In genomic region chr2:108786008-108786353, GRCh38 we compare ENCODE assay signal across 8 cellular contexts. TPM values are rescaled to one million over a fixed set of nuclear protein-coding genes. Genes with fewer than 3 reads are reported as not detected.
DNase-seq lines count a peak whose midpoint lies in the region; ATAC-seq and TF ChIP-seq lines count a peak whose summit lies in the region.

No MANE protein-coding gene starts in this region.

- no peaks in the 10 kb centered on the region for H3K9me2 ChIP-seq in OCI-LY7 (ENCODE audit: insufficient read depth, low read length)

- ATAC-seq in HG03139 (IDR thresholded peaks at IDR 0.05; ENCODE audit: unreplicated experiment) (no peak), HG03432 (IDR thresholded peaks at IDR 0.05; ENCODE audit: unreplicated experiment) (no peak)

- H3K27me3 ChIP-seq in GM06990 (replicated peaks; ENCODE audit: control insufficient read depth, insufficient read depth, low read length) (no peaks in the 10 kb centered on the region), endodermal cell (ENCODE audit: control insufficient read depth, insufficient read depth, low read length, poor library complexity, severe bottlenecking) (no peaks in the 10 kb centered on the region), ovary (no peaks in the 10 kb centered on the region)

- POLR2A ChIA-PET in OCI-LY7 (lab: Charles Lee) = interaction anchor here (0.6 to 2.3 kb wide), 3 partner anchors 9 to 101 kb away, joined by 3 to 12 read pairs (median 4); no protein-coding TSS in a partner anchor

- TSS peak; percentile 83 for BruUV-seq in OCI-LY7 (replicated peaks; lab: Mats Ljungman, UMichigan)

- peaks cover 12% of the 10 kb centered on the region for H3K4me1 Mint-ChIP-seq in endodermal cell

- no peaks in the 10 kb centered on the region for H3K9me3 Mint-ChIP-seq in endodermal cell

- WGBS in endodermal cell (ENCODE audit: insufficient coverage in 1 of 2, insufficient read length in 1 of 2), 2 experiments = 0 to 3% methylated on average over 1 of the region's 1 CpG
- WGBS in ovary, 3 donors = 3 to 4% (median 3%) methylated on average over 1 of the region's 1 CpG

- H3K9ac ChIP-seq in endodermal cell (ENCODE audit: extremely low read depth, low read length, poor library complexity, severe bottlenecking) = peak overlapping the region; percentile 93

- no peak for TF ChIP-seq EP300 in ovary (IDR thresholded peaks at IDR 0.05)

- H3K27ac Mint-ChIP-seq in endodermal cell = peak overlapping the region; percentile 95

- intact Hi-C loops in OCI-LY7 (cut with micrococcal nuclease; ENCODE audit: unreplicated experiment) = loop anchor here (5.0 kb wide), 1 partner anchor 164 kb away; no protein-coding TSS in a partner anchor
- intact Hi-C loops in ovary (cut with DNase I) = no loop called here

- no peaks in the 10 kb centered on the region for H3K27me3 Mint-ChIP-seq in endodermal cell (ENCODE audit: insufficient read depth)

- no peaks in the 10 kb centered on the region for H4K20me1 ChIP-seq in OCI-LY7 (ENCODE audit: insufficient read depth, low read length)

- TF ChIP-seq POLR2A in ovary (IDR thresholded peaks at IDR 0.05) = no peak

- peaks cover 4% of the 10 kb centered on the region; the same call in 1 of the 2 replicates for H3K36me3 ChIP-seq in GM06990 (ENCODE audit: control insufficient read depth, insufficient read depth, low read length)
- peaks cover 63% of the 10 kb centered on the region for H3K36me3 ChIP-seq in OCI-LY7 (ENCODE audit: insufficient read depth, low read length)
- peaks cover 63% of the 10 kb centered on the region for H3K36me3 ChIP-seq in endodermal cell (ENCODE audit: control insufficient read depth, insufficient read depth, low read length)
- H3K36me3 ChIP-seq in ovary = no peaks in the 10 kb centered on the region

- DNase-seq in GM06990 (ENCODE audit: extremely low read depth, insufficient read length) (no peak), OCI-LY7 (ENCODE audit: low spot score) (no peak), endodermal cell (no peak), ovary (no peak), GDM1 (lab: John Stamatoyannopoulos, UW) (no peak), NCI-H510A (lab: John Stamatoyannopoulos, UW) (no peak)

- TF ChIP-seq CTCF in GM06990 (IDR thresholded peaks at IDR 0.05; ENCODE audit: insufficient read depth, low read length, poor library complexity, severe bottlenecking) = no peak
- TF ChIP-seq CTCF in OCI-LY7 (conservative IDR thresholded peaks at IDR 0.05; ENCODE audit: low read length) = no peak
- no peak for TF ChIP-seq CTCF in endodermal cell (conservative IDR thresholded peaks at IDR 0.05)
- TF ChIP-seq CTCF in ovary (IDR thresholded peaks at IDR 0.05) = no peak

- H3K4me1 ChIP-seq in OCI-LY7 (ENCODE audit: insufficient read depth, low read length, poor library complexity, severe bottlenecking) (peaks cover 8% of the 10 kb centered on the region), endodermal cell (ENCODE audit: control insufficient read depth, insufficient read depth, low read length) (peaks cover 2% of the 10 kb centered on the region), ovary (ENCODE audit: insufficient read depth) (no peaks in the 10 kb centered on the region)

- no peaks in the 10 kb centered on the region for H3K9me3 ChIP-seq in OCI-LY7 (ENCODE audit: low read length)
- no peaks in the 10 kb centered on the region for H3K9me3 ChIP-seq in endodermal cell (ENCODE audit: control insufficient read depth, low read length)
- no peaks in the 10 kb centered on the region for H3K9me3 ChIP-seq in ovary

- CTCF ChIA-PET in OCI-LY7 (lab: Charles Lee; ENCODE audit: unreplicated experiment) = no interaction called here

- H3K27ac ChIP-seq in OCI-LY7 (ENCODE audit: low read depth, low read length, poor library complexity, severe bottlenecking) (peak overlapping the region; percentile 67), endodermal cell (ENCODE audit: low read depth, low read length) (peak overlapping the region; percentile 89), ovary (no peak overlapping the region)

- H3K36me3 Mint-ChIP-seq in endodermal cell (ENCODE audit: low read depth) = peaks cover 37% of the 10 kb centered on the region

- peak overlapping the region; percentile 72 for H3K4me3 Mint-ChIP-seq in endodermal cell

- H3K4me2 ChIP-seq in OCI-LY7 (ENCODE audit: low read length) = peak overlapping the region; percentile 89

- H3K4me3 ChIP-seq in GM06990 (replicated peaks; ENCODE audit: low read depth, low read length) (peak overlapping the region; percentile 79), OCI-LY7 (ENCODE audit: low read depth, low read length, poor library complexity, severe bottlenecking) (peak overlapping the region; percentile 86), endodermal cell (ENCODE audit: low read length) (peak overlapping the region; percentile 91), ovary (peak overlapping the region; percentile 49)

- peaks cover 32% of the 10 kb centered on the region for H3K79me2 ChIP-seq in OCI-LY7 (ENCODE audit: insufficient read depth, low read depth, low read length)

- H2AFZ ChIP-seq in OCI-LY7 (ENCODE audit: low read length) = peak overlapping the region; percentile 37; the same call in 1 of the 2 replicates

RNA-seq across cellular contexts. Expression of gene CCDC138, which starts 0.6 kb away (rescaled TPM):
- 28.1 and 28.9 TPM in 2 replicates for total RNA-seq in OCI-LY7 (2014; rRNA removed; shearing (Covaris generic))
- total RNA-seq in OCI-LY7 (2022) = 21.5 and 25.1 TPM in 2 replicates
- total RNA-seq in endodermal cell = 10 to 100 TPM; 29.7 to 30.2 TPM
- 30.9 TPM for polyA plus RNA-seq in endodermal cell (2013, experiment 1 of 2)
- 30.6 TPM for polyA plus RNA-seq in endodermal cell (2013, experiment 2 of 2)
- total RNA-seq in ovary = 1 to 10 TPM; 3.4 to 8.6 (median 5.1) TPM
- 1 to 10 TPM; 1.9 TPM for polyA plus RNA-seq in ovary

Comparison
In these comparisons a context has a peak if more than half of its experiments do, and no peak if none do; other contexts are left out.
1. H3K27ac ChIP-seq: peak in OCI-LY7 (single experiment) and endodermal cell (single experiment); none in ovary (0 of 2).
2. Peak in every context shown above with its lines, with median percentiles within 50 percentile points of each other: H3K4me3 ChIP-seq.